9 cellular contexts compared by ENCODE assay signal in genomic region chr12:21699851-21700250, GRCh38.
"Had no signal": no experiment of that assay in that cellular context is flagged by ENCODE, and none has a peak within 500 bp of the region (broad histone marks: within the 10 kb centered on the region; RNA-seq: fewer than 3 reads in every experiment).

No MANE protein-coding gene starts in this region.

- H3K27ac Mint-ChIP-seq: GM23338, H9, HFFc6 had no signal

- H3K9me3 Mint-ChIP-seq: GM23338, H9, HFFc6 had no signal

- H3K4me3 ChIP-seq: GM23248, GM23338, HAP-1 had no signal

- DNase-seq: GM23248, GOT3, H7, H9, HCEC 1CT, HFFc6 had no signal

- ATAC-seq: GM23338, HCT116 had no signal

- H3K4me3 Mint-ChIP-seq: GM23338, H9, HFFc6 had no signal
